In the genomic region with DNA sequence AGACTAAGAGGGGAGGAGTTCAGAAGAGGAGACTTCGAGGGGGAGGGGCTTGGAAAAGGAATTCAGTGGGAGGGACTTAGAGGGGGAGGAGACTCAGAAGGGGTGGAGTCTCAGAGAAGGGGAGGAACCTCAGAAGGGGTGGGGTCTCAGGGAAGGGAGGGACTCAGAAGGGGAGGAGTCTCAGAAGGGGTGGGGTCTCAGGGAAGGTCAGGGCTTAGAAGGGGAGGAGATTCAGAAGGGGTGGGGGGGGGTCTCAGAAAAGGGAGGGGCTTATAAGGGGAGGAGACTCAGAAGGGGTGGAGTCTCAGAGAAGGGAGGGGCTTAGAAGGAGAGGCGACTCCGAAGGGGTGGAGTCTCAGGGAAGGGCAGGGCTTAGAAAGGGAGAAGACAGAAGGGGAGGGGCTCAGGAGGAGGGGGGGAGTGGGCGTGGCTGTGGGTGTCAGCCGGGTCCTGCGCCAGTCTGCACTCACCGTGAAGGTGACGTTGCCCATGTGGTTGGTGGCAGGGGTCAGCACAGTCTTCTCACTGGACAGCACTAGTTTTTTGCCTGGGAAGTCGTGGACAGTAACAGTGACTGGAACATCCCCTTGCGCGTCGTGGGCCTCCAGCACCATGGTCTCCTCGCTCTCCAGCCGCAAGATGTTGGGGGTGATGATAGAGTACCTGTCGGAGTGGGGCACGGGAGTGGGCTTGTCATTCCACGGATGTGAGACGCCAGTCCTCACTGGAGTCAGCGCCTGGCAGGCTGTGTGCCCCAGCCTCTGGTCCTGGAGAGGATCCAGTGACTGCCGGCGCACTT, we compare ENCODE assay signal across 9 cellular contexts. TPM values are rescaled to one million over a fixed set of nuclear protein-coding genes. Genes with fewer than 3 reads are reported as not detected.
DNase-seq lines count a peak whose midpoint lies in the region; ATAC-seq, FAIRE-seq and TF ChIP-seq lines count a peak whose summit lies in the region.
"Had no signal": no experiment of that assay in that cellular context is flagged by ENCODE, and none has a peak within 500 bp of the region (broad histone marks: within the 10 kb centered on the region; RNA-seq: fewer than 3 reads in every experiment).

No MANE protein-coding gene starts in this region.

- WGBS in H9 (ENCODE audit: extremely low coverage, insufficient read length, low lambda C conversion rate), result no CpG with 5 or more reads among the region's 21 CpGs
- 75% methylated on average over 20 of the region's 21 CpGs for WGBS in prostate gland

- TF ChIP-seq POLR2A in prostate gland (IDR thresholded peaks at IDR 0.05), result no peak

- H3K4me1 ChIP-seq in H9 (ENCODE audit: insufficient read depth, low read length) (no peaks in the 10 kb centered on the region; the same call in 1 of the 2 replicates), kidney (ENCODE audit: control insufficient read depth in 1 of 2, insufficient read depth in 1 of 2, low read depth in 1 of 2, low read length in 2 of 2) (peaks cover 0 to 2% of the 10 kb centered on the region in 2 donors), prostate gland (replicated peaks) (no peaks in the 10 kb centered on the region)
- H3K4me1 ChIP-seq: gastrocnemius medialis had no signal

- no peak overlapping the region for H3K56ac ChIP-seq in H9 (ENCODE audit: insufficient read length, low read depth, low read length)

- no peak overlapping the region for H4K8ac ChIP-seq in H9 (replicated peaks; ENCODE audit: insufficient read length, low read depth, low read length)

- no peaks in the 10 kb centered on the region for H4K20me1 ChIP-seq in H9 (ENCODE audit: control insufficient read depth, insufficient read depth, insufficient read length)

- no peak for FAIRE-seq in kidney (lab: Jason Lieb, UNC)

- no peak overlapping the region for H2BK15ac ChIP-seq in H9 (ENCODE audit: low read depth, low read length)

- no peak overlapping the region for H2BK120ac ChIP-seq in H9 (ENCODE audit: low read depth, low read length, poor library complexity, severe bottlenecking)

- H3K14ac ChIP-seq in H9 (ENCODE audit: insufficient read depth, low read length), result no peak overlapping the region

- H3K36me3 Mint-ChIP-seq in H9 (ENCODE audit: insufficient read depth in 1 of 3, low read depth in 3 of 3), result peaks cover 0 to 4% (median 3%) of the 10 kb centered on the region in 3 experiments; a peak in 2 of 7 replicates
- H3K36me3 Mint-ChIP-seq in activated T-helper 2 cell treated with anti-CD3 and anti-CD28 coated beads, Interferon-gamma antibody, Interleukin-2, Interleukin-4, amounts not matched to agents 10 μg/mL and 5 μg/mL and 100 μg/mL, durations not matched to agents 14 hours and 24 hours and 36 hours (ENCODE audit: low read depth), result no peaks in the 10 kb centered on the region

- ATAC-seq in GM19023 (IDR thresholded peaks at IDR 0.05; ENCODE audit: unreplicated experiment) (no peak), HG02981 (IDR thresholded peaks at IDR 0.05; ENCODE audit: unreplicated experiment) (no peak)

- H3K9ac ChIP-seq in H9 (ENCODE audit: extremely low read depth, insufficient read length, low read length) (no peak overlapping the region), kidney (ENCODE audit: low read length in 2 of 2) (no peak overlapping the region)

- H3K79me2 ChIP-seq in H9 (ENCODE audit: insufficient read depth, low read length), result no peaks in the 10 kb centered on the region

- no peak overlapping the region for H2BK12ac ChIP-seq in H9 (ENCODE audit: insufficient read length, low read depth, low read length)

- no peak overlapping the region for H4K91ac ChIP-seq in H9 (ENCODE audit: insufficient read length, low read depth, low read length)

- no peak overlapping the region for H2BK20ac ChIP-seq in H9 (ENCODE audit: low read depth, low read length, poor library complexity, severe bottlenecking)

- no peak overlapping the region for H3K4me2 ChIP-seq in H9 (ENCODE audit: insufficient read depth, insufficient read length, low read length)

- H3K27ac ChIP-seq in H9 (ENCODE audit: insufficient read length, low read depth, low read length), result no peak overlapping the region
- H3K27ac ChIP-seq in kidney (ENCODE audit: low read depth in 2 of 2, low read length in 2 of 2), result no peak overlapping the region
- no peak overlapping the region for H3K27ac ChIP-seq in prostate gland
- H3K27ac ChIP-seq: gastrocnemius medialis had no signal

- TF ChIP-seq CTCF in H9 (conservative IDR thresholded peaks at IDR 0.05) (no peak), kidney (IDR thresholded peaks at IDR 0.05; ENCODE audit: borderline replicate concordance, extremely low read depth, insufficient read depth) (no peak), prostate gland (IDR thresholded peaks at IDR 0.05) (no peak)

- H3K23ac ChIP-seq in H9 (ENCODE audit: insufficient read length, low read depth, low read length), result no peak overlapping the region

- peaks cover 6 to 34% of the 10 kb centered on the region in 2 experiments for H3K4me1 Mint-ChIP-seq in H9
- H3K4me1 Mint-ChIP-seq in activated T-helper 2 cell treated with anti-CD3 and anti-CD28 coated beads, Interferon-gamma antibody, Interleukin-2, Interleukin-4, amounts not matched to agents 10 μg/mL and 5 μg/mL and 100 μg/mL, durations not matched to agents 14 hours and 24 hours and 36 hours (ENCODE audit: low read depth), result peaks cover 25% of the 10 kb centered on the region

- no peak overlapping the region for H2AK5ac ChIP-seq in H9 (ENCODE audit: insufficient read length, low read length)

- H3K4ac ChIP-seq in H9 (ENCODE audit: low read depth, low read length), result no peak overlapping the region

- H3K9me3 ChIP-seq in H9 (ENCODE audit: control insufficient read depth, low read depth, low read length) (no peaks in the 10 kb centered on the region), kidney (ENCODE audit: control insufficient read depth in 1 of 2, low read length in 2 of 2) (no peaks in the 10 kb centered on the region), prostate gland (no peaks in the 10 kb centered on the region)
- H3K9me3 ChIP-seq: gastrocnemius medialis had no signal

- H3K4me3 ChIP-seq in kidney (ENCODE audit: low read length in 2 of 2) (no peak overlapping the region), prostate gland (no peak overlapping the region)

- no peak overlapping the region for H3K18ac ChIP-seq in H9 (ENCODE audit: insufficient read length, low read depth, low read length)

- H2BK5ac ChIP-seq in H9 (ENCODE audit: insufficient read length, low read length), result no peak overlapping the region

- peaks cover 8% of the 10 kb centered on the region for H3K27me3 Mint-ChIP-seq in H9 (ENCODE audit: low read depth)
- peaks cover 2% of the 10 kb centered on the region for H3K27me3 Mint-ChIP-seq in activated T-helper 2 cell treated with anti-CD3 and anti-CD28 coated beads, Interferon-gamma antibody, Interleukin-2, Interleukin-4, amounts not matched to agents 10 μg/mL and 5 μg/mL and 100 μg/mL, durations not matched to agents 14 hours and 24 hours and 36 hours (ENCODE audit: low read depth)

- DNase-seq in AG08396 (ENCODE audit: low spot score), result peak; percentile 48
- peak; percentile 95 for DNase-seq in H9
- DNase-seq in activated T-helper 2 cell treated with anti-CD3 and anti-CD28 coated beads, Interferon-gamma antibody, Interleukin-2, Interleukin-4, amounts not matched to agents 10 μg/mL and 5 μg/mL and 100 μg/mL, durations not matched to agents 14 hours and 24 hours and 36 hours (ENCODE audit: low spot score), result peak; percentile 22
- peak; percentile 73 for DNase-seq in kidney
- no peak for DNase-seq in prostate gland (ENCODE audit: low spot score)
- no peak for DNase-seq in SK-N-DZ (ENCODE audit: low spot score)
- DNase-seq: gastrocnemius medialis had no signal

- no peaks in the 10 kb centered on the region for H3K23me2 ChIP-seq in H9 (ENCODE audit: insufficient read length, low read depth, low read length, poor library complexity, severe bottlenecking)

- H3K9me3 Mint-ChIP-seq in H9, result peaks cover 4 to 6% of the 10 kb centered on the region in 2 experiments; a peak in 4 of 5 replicates
- no peaks in the 10 kb centered on the region for H3K9me3 Mint-ChIP-seq in activated T-helper 2 cell treated with anti-CD3 and anti-CD28 coated beads, Interferon-gamma antibody, Interleukin-2, Interleukin-4, amounts not matched to agents 10 μg/mL and 5 μg/mL and 100 μg/mL, durations not matched to agents 14 hours and 24 hours and 36 hours

- H3K36me3 ChIP-seq in kidney (ENCODE audit: control insufficient read depth in 1 of 2, insufficient read depth in 2 of 2, low read length in 2 of 2) (no peaks in the 10 kb centered on the region), prostate gland (no peaks in the 10 kb centered on the region)
- H3K36me3 ChIP-seq: gastrocnemius medialis had no signal

- no peak overlapping the region for H3T11ph ChIP-seq in H9 (ENCODE audit: low read length)

- intact Hi-C loops in activated T-helper 2 cell treated with anti-CD3 and anti-CD28 coated beads, Interferon-gamma antibody, Interleukin-2, Interleukin-4, amounts not matched to agents 10 μg/mL and 5 μg/mL and 100 μg/mL, durations not matched to agents 14 hours and 24 hours and 36 hours (cut with micrococcal nuclease), result no loop called here
- intact Hi-C loops in kidney (cut with DNase I), result no loop called here
- intact Hi-C loops in prostate gland (cut with DNase I), result no loop called here

- H4K5ac ChIP-seq in H9 (ENCODE audit: insufficient read length, low read depth, low read length), result no peak overlapping the region

- H2AFZ ChIP-seq in H9 (ENCODE audit: low read length), result no peak overlapping the region

- no peak overlapping the region for H3K27ac Mint-ChIP-seq in H9
- no peak overlapping the region for H3K27ac Mint-ChIP-seq in activated T-helper 2 cell treated with anti-CD3 and anti-CD28 coated beads, Interferon-gamma antibody, Interleukin-2, Interleukin-4, amounts not matched to agents 10 μg/mL and 5 μg/mL and 100 μg/mL, durations not matched to agents 14 hours and 24 hours and 36 hours

- no peaks in the 10 kb centered on the region for H3K79me1 ChIP-seq in H9 (ENCODE audit: insufficient read depth, low read depth, low read length, poor library complexity, severe bottlenecking)

- H3K27me3 ChIP-seq in H9 (ENCODE audit: insufficient read depth, low read length) (no peaks in the 10 kb centered on the region), prostate gland (replicated peaks; ENCODE audit: insufficient read depth) (no peaks in the 10 kb centered on the region)

- peak overlapping the region in 1 of 2 experiments; percentile 20; a peak in 1 of 5 replicates for H3K4me3 Mint-ChIP-seq in H9
- H3K4me3 Mint-ChIP-seq in activated T-helper 2 cell treated with anti-CD3 and anti-CD28 coated beads, Interferon-gamma antibody, Interleukin-2, Interleukin-4, amounts not matched to agents 10 μg/mL and 5 μg/mL and 100 μg/mL, durations not matched to agents 14 hours and 24 hours and 36 hours (ENCODE audit: low read depth), result no peak overlapping the region

RNA-seq across cellular contexts. Expression of a gene that starts 1.5 kb away (rescaled TPM):
- 4.9 and 5.9 TPM in 2 replicates for total RNA-seq in H9 (2021)
- total RNA-seq in activated T-helper 2 cell treated with anti-CD3 and anti-CD28 coated beads, Interferon-gamma antibody, Interleukin-2, Interleukin-4, amounts not matched to agents 10 μg/mL and 5 μg/mL and 100 μg/mL, durations not matched to agents 14 hours and 24 hours and 36 hours, result 4.4 and 6.3 TPM in 2 replicates
- total RNA-seq in kidney, result 3,831 TPM
- 452 TPM for polyA plus RNA-seq in kidney (ENCODE audit: insufficient read depth, low read depth, low replicate concordance)
- 100 to 1,000 TPM in 1 of 2 donors, 10 to 100 TPM in 1; 95.1 to 165 TPM for total RNA-seq in prostate gland
- not detected in 2 replicates for polyA plus RNA-seq in SK-N-DZ (2014; cell fraction: cytosol; rRNA removed)
- not detected in 2 replicates for polyA plus RNA-seq in SK-N-DZ (2014; cell fraction: nucleus; rRNA removed)

RNA-seq across cellular contexts. Expression of a gene that starts 18.4 kb away (rescaled TPM):
- total RNA-seq in H9 (2021) (38.2 and 39.3 TPM in 2 replicates), kidney (113 TPM), prostate gland (10 to 100 TPM; 62.7 to 98.0 TPM)
- total RNA-seq in activated T-helper 2 cell treated with anti-CD3 and anti-CD28 coated beads, Interferon-gamma antibody, Interleukin-2, Interleukin-4, amounts not matched to agents 10 μg/mL and 5 μg/mL and 100 μg/mL, durations not matched to agents 14 hours and 24 hours and 36 hours, result 90.4 and 95.4 TPM in 2 replicates
- polyA plus RNA-seq in kidney (ENCODE audit: insufficient read depth, low read depth, low replicate concordance), result 144 TPM
- polyA plus RNA-seq in SK-N-DZ (2014; cell fraction: cytosol; rRNA removed), result 33.8 and 39.2 TPM in 2 replicates
- 59.8 and 73.1 TPM in 2 replicates for polyA plus RNA-seq in SK-N-DZ (2014; cell fraction: nucleus; rRNA removed)

RNA-seq across cellular contexts. Expression of a gene that starts 20.5 kb away (rescaled TPM):
- total RNA-seq in H9 (2021), result 54.1 and 56.4 TPM in 2 replicates
- 55.2 and 64.7 TPM in 2 replicates for total RNA-seq in activated T-helper 2 cell treated with anti-CD3 and anti-CD28 coated beads, Interferon-gamma antibody, Interleukin-2, Interleukin-4, amounts not matched to agents 10 μg/mL and 5 μg/mL and 100 μg/mL, durations not matched to agents 14 hours and 24 hours and 36 hours
- 92.9 TPM for total RNA-seq in kidney
- polyA plus RNA-seq in kidney (ENCODE audit: insufficient read depth, low read depth, low replicate concordance), result 57.5 TPM
- total RNA-seq in prostate gland, result 10 to 100 TPM; 37.0 to 74.2 TPM
- 10.4 and 42.0 TPM in 2 replicates for polyA plus RNA-seq in SK-N-DZ (2014; cell fraction: cytosol; rRNA removed)
- polyA plus RNA-seq in SK-N-DZ (2014; cell fraction: nucleus; rRNA removed), result 11.9 and 16.9 TPM in 2 replicates

RNA-seq across cellular contexts. Expression of a gene that starts 48.3 kb away (rescaled TPM):
- total RNA-seq in H9 (2021), result 17.9 and 22.0 TPM in 2 replicates
- 7.7 and 8.7 TPM in 2 replicates for total RNA-seq in activated T-helper 2 cell treated with anti-CD3 and anti-CD28 coated beads, Interferon-gamma antibody, Interleukin-2, Interleukin-4, amounts not matched to agents 10 μg/mL and 5 μg/mL and 100 μg/mL, durations not matched to agents 14 hours and 24 hours and 36 hours
- total RNA-seq in kidney, result 35.4 TPM
- polyA plus RNA-seq in kidney (ENCODE audit: insufficient read depth, low read depth, low replicate concordance), result 12.5 TPM
- 10 to 100 TPM; 35.5 to 45.1 TPM for total RNA-seq in prostate gland
- 0.71 and 0.80 TPM in 2 replicates for polyA plus RNA-seq in SK-N-DZ (2014; cell fraction: cytosol; rRNA removed)
- polyA plus RNA-seq in SK-N-DZ (2014; cell fraction: nucleus; rRNA removed), result 0.06 and 2.2 TPM in 2 replicates
- total RNA-seq: gastrocnemius medialis had no signal

RNA-seq across cellular contexts. Expression of a gene that starts 49.0 kb away (rescaled TPM):
- not detected in 2 replicates for total RNA-seq in H9 (2021)
- total RNA-seq in activated T-helper 2 cell treated with anti-CD3 and anti-CD28 coated beads, Interferon-gamma antibody, Interleukin-2, Interleukin-4, amounts not matched to agents 10 μg/mL and 5 μg/mL and 100 μg/mL, durations not matched to agents 14 hours and 24 hours and 36 hours, result 99.5 and 102 TPM in 2 replicates
- 2.5 TPM for total RNA-seq in kidney
- polyA plus RNA-seq in kidney (ENCODE audit: insufficient read depth, low read depth, low replicate concordance), result not detected
- under 1 TPM; 0.34 to 0.55 TPM for total RNA-seq in prostate gland
- not detected in 2 replicates for polyA plus RNA-seq in SK-N-DZ (2014; cell fraction: cytosol; rRNA removed)
- not detected in 2 replicates for polyA plus RNA-seq in SK-N-DZ (2014; cell fraction: nucleus; rRNA removed)
- total RNA-seq: gastrocnemius medialis had no signal

Comparison
In these comparisons a context has a peak if more than half of its experiments do, and no peak if none do; other contexts are left out.
1. DNase-seq: peak in AG08396 (single experiment), H9 (single experiment), activated T-helper 2 cell treated with anti-CD3 and anti-CD28 coated beads, Interferon-gamma antibody, Interleukin-2, Interleukin-4, amounts not matched to agents 10 μg/mL and 5 μg/mL and 100 μg/mL, durations not matched to agents 14 hours and 24 hours and 36 hours (single experiment) and kidney (single experiment); none in prostate gland (single experiment) and SK-N-DZ (single experiment).
2. RNA of a gene that starts 1.5 kb away (total RNA-seq): 3,831 TPM in kidney (single experiment); 95.1 to 165 TPM in prostate gland, 4.9 to 5.9 TPM in H9 and 4.4 to 6.3 TPM in activated T-helper 2 cell treated with anti-CD3 and anti-CD28 coated beads, Interferon-gamma antibody, Interleukin-2, Interleukin-4, amounts not matched to agents 10 μg/mL and 5 μg/mL and 100 μg/mL, durations not matched to agents 14 hours and 24 hours and 36 hours; every median in the first group is over 10 times any median in the second.